ENCODE assay signal across 8 cellular contexts in the genomic region with DNA sequence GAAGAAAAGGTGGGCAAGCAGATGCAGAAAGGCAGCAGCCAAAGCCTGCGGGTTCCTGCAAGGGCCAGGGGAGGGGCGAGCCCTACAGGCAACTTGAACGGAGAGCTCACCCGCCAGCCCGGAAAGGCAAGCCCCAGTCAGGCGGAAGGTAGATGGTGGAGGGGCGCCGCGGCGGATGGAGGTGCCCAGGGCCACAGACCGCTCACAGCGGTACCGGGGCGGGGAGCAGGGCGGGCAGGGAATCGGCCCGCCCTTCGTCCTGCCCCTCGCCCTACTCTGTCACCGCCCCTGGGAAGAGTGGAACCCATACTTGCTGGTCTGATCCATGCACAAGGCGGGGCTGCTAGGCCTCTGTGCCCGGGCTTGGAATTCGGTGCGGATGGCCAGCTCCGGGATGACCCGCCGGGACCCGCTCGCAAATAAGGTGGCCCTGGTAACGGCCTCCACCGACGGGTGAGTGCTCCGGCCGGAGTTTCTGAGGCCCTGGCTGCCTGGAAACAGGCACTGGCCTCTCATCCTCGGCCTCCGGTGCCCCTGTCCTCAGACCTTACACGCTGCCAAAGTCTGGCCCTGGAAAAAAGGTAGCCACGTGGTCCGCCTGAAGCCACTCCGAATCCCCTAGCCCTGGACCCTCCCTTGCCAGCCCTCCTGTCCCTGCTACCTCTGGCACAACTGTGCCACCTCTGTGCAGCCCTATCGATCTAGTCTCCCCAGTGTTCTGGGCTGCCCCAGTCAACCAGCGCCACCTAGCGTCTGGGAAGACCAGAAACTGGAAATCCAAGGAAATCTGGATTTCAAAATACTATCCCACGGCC. TPM values are rescaled to one million over a fixed set of nuclear protein-coding genes. Genes with fewer than 3 reads are reported as not detected.
A peak's percentile ranks its signal among the peaks of the same experiment; 100 is the strongest.
DNase-seq lines count a peak whose midpoint lies in the region; ATAC-seq and TF ChIP-seq lines count a peak whose summit lies in the region.

Gene DHRS4, plus strand, starts transcription at position 307 of the 815 bp plus-strand sequence. Its CDS starts 19 bp downstream, at position 326.

- H3K79me2 ChIP-seq in GM23338 (replicated peaks; ENCODE audit: insufficient read depth), result no peaks in the 10 kb centered on the region

- H4K20me1 ChIP-seq in GM23338 (replicated peaks; ENCODE audit: insufficient read depth), result no peaks in the 10 kb centered on the region

- peak; percentile 87 for TF ChIP-seq CTCF in GM23338 (conservative IDR thresholded peaks at IDR 0.05; ENCODE audit: low read depth in 2 of 2)
- TF ChIP-seq CTCF in LNCAP (IDR thresholded peaks at IDR 0.05), result peak; percentile 80
- TF ChIP-seq CTCF in RWPE1 (conservative IDR thresholded peaks at IDR 0.05; ENCODE audit: low read depth), result peak; percentile 88
- peak; percentile 89 to 96 (median 89) for TF ChIP-seq CTCF in nephron (IDR thresholded peaks at IDR 0.05; ENCODE audit: unreplicated experiment in 3 of 3)

- peak within 1 kb of the TSS; percentile 87 for H3K4me2 ChIP-seq in GM23338

- H3K4me3 ChIP-seq in GM23338, result peak within 1 kb of the TSS; percentile 92

- POLR2A ChIA-PET in RWPE1 (lab: Yijun Ruan, JAX; ENCODE audit: low non-redundant PET), result no interaction called here

- H3K36me3 Mint-ChIP-seq in GM23338 (ENCODE audit: low read depth) (peaks cover 7% of the 10 kb centered on the region; the same call in 2 of the 3 replicates), nephron (ENCODE audit: low read depth) (peaks cover 31% of the 10 kb centered on the region)
- H3K36me3 Mint-ChIP-seq in activated T-helper 17 cell treated with anti-CD3 and anti-CD28 coated beads, Interleukin-2, amount 50 U/mL, for 72 hours (ENCODE audit: low read depth), result peaks cover 9% of the 10 kb centered on the region
- H3K36me3 Mint-ChIP-seq in stimulated activated naive CD8-positive, alpha-beta T cell treated with anti-CD3 and anti-CD28 coated beads, Interleukin-15, Interleukin-2, amounts not matched to agents 100 ng/mL and 50 ng/mL, for 24 hours (ENCODE audit: low read depth), result peaks cover 20% of the 10 kb centered on the region

- no peaks in the 10 kb centered on the region for H3K36me3 ChIP-seq in GM23338 (ENCODE audit: insufficient read depth)

- H3K27ac ChIP-seq in GM23338 (ENCODE audit: low read depth) (peak within 1 kb of the TSS; percentile 69; the same call in 1 of the 2 replicates), RWPE1 (peak within 1 kb of the TSS; percentile 85)

- H3K27me3 ChIP-seq in GM23338 (ENCODE audit: insufficient read depth), result no peaks in the 10 kb centered on the region

- H3K9me2 ChIP-seq in GM23338 (ENCODE audit: insufficient read depth), result no peaks in the 10 kb centered on the region

- ATAC-seq in GM23338, result peak; percentile 97
- ATAC-seq in activated T-helper 17 cell treated with anti-CD3 and anti-CD28 coated beads, Interleukin-2, amount 50 U/mL, for 72 hours (replicated peaks), result peak; percentile 94

- H3K27me3 Mint-ChIP-seq in GM23338 (ENCODE audit: insufficient read depth, low read depth, poor library complexity), result peaks cover 15% of the 10 kb centered on the region
- no peaks in the 10 kb centered on the region for H3K27me3 Mint-ChIP-seq in activated T-helper 17 cell treated with anti-CD3 and anti-CD28 coated beads, Interleukin-2, amount 50 U/mL, for 72 hours
- H3K27me3 Mint-ChIP-seq in nephron (ENCODE audit: low read depth), result peaks cover 7% of the 10 kb centered on the region
- H3K27me3 Mint-ChIP-seq in stimulated activated naive CD8-positive, alpha-beta T cell treated with anti-CD3 and anti-CD28 coated beads, Interleukin-15, Interleukin-2, amounts not matched to agents 100 ng/mL and 50 ng/mL, for 24 hours, result no peaks in the 10 kb centered on the region

- peaks cover 11% of the 10 kb centered on the region; the same call in 1 of the 2 replicates for H3K4me1 ChIP-seq in GM23338 (ENCODE audit: insufficient read depth)

- H3K9me3 Mint-ChIP-seq in GM23338, result peaks cover 4% of the 10 kb centered on the region
- no peaks in the 10 kb centered on the region for H3K9me3 Mint-ChIP-seq in activated T-helper 17 cell treated with anti-CD3 and anti-CD28 coated beads, Interleukin-2, amount 50 U/mL, for 72 hours
- peaks cover 10% of the 10 kb centered on the region for H3K9me3 Mint-ChIP-seq in nephron
- H3K9me3 Mint-ChIP-seq in stimulated activated naive CD8-positive, alpha-beta T cell treated with anti-CD3 and anti-CD28 coated beads, Interleukin-15, Interleukin-2, amounts not matched to agents 100 ng/mL and 50 ng/mL, for 24 hours, result no peaks in the 10 kb centered on the region

- H3K27ac Mint-ChIP-seq in GM23338, result peak within 1 kb of the TSS; percentile 96
- peak within 1 kb of the TSS; percentile 93 for H3K27ac Mint-ChIP-seq in activated T-helper 17 cell treated with anti-CD3 and anti-CD28 coated beads, Interleukin-2, amount 50 U/mL, for 72 hours
- peak within 1 kb of the TSS; percentile 99 to 100 (median 99) for H3K27ac Mint-ChIP-seq in nephron
- peak within 1 kb of the TSS; percentile 95 for H3K27ac Mint-ChIP-seq in stimulated activated naive CD8-positive, alpha-beta T cell treated with anti-CD3 and anti-CD28 coated beads, Interleukin-15, Interleukin-2, amounts not matched to agents 100 ng/mL and 50 ng/mL, for 24 hours

- H3K4me1 Mint-ChIP-seq in GM23338 (peaks cover 26% of the 10 kb centered on the region), nephron (peaks cover 28% of the 10 kb centered on the region)
- H3K4me1 Mint-ChIP-seq in activated T-helper 17 cell treated with anti-CD3 and anti-CD28 coated beads, Interleukin-2, amount 50 U/mL, for 72 hours, result peaks cover 5% of the 10 kb centered on the region
- H3K4me1 Mint-ChIP-seq in stimulated activated naive CD8-positive, alpha-beta T cell treated with anti-CD3 and anti-CD28 coated beads, Interleukin-15, Interleukin-2, amounts not matched to agents 100 ng/mL and 50 ng/mL, for 24 hours (ENCODE audit: low read depth), result peaks cover 28% of the 10 kb centered on the region

- peak within 1 kb of the TSS; percentile 94 for H2AFZ ChIP-seq in GM23338

- DNase-seq in EL (peak; percentile 87), GM23338 (ENCODE audit: low spot score) (peak; percentile 86), RWPE1 (ENCODE audit: low spot score) (peak; percentile 79), fibroblast of peridontal ligament (ENCODE audit: extremely low read depth) (peak; percentile 78)

- H3K4me3 Mint-ChIP-seq in GM23338 (peak within 1 kb of the TSS; percentile 97), nephron (peak within 1 kb of the TSS; percentile 95 to 100 (median 98))
- peak within 1 kb of the TSS; percentile 95 for H3K4me3 Mint-ChIP-seq in activated T-helper 17 cell treated with anti-CD3 and anti-CD28 coated beads, Interleukin-2, amount 50 U/mL, for 72 hours
- H3K4me3 Mint-ChIP-seq in stimulated activated naive CD8-positive, alpha-beta T cell treated with anti-CD3 and anti-CD28 coated beads, Interleukin-15, Interleukin-2, amounts not matched to agents 100 ng/mL and 50 ng/mL, for 24 hours, result peak within 1 kb of the TSS; percentile 99

- CTCF ChIA-PET in RWPE1 (lab: Yijun Ruan, JAX), result interaction anchor here (0.6 to 0.7 kb wide), 2 partner anchors 20 to 242 kb away, joined by 3 read pairs; no protein-coding TSS in a partner anchor

- H3F3A ChIP-seq in GM23338 (replicated peaks; ENCODE audit: low read depth), result no peaks in the 10 kb centered on the region

TF ChIP-seq in GM23338, 12 proteins besides CTCF, POLR2A, EP300 and RAD21:
- TF ChIP-seq POLR2AphosphoS5 (IDR thresholded peaks at IDR 0.05; ENCODE audit: low read depth) (peak; percentile 78), ZNF114 (CRISPR knock-in tag; IDR thresholded peaks at IDR 0.05) (no peak)

RNA-seq across cellular contexts. Expression of gene DHRS4, which starts in this region (rescaled TPM):
- total RNA-seq in GM23338 (2014; rRNA removed; shearing (Covaris generic)), result 15.1 and 16.6 TPM in 2 replicates
- 16.7 and 18.4 TPM in 2 replicates for polyA plus RNA-seq in GM23338 (2016; fragmentation: Nextera tagmentation; extraction: Ambion mirVana)
- 10 to 100 TPM; 14.6 to 15.0 TPM for total RNA-seq in activated T-helper 17 cell treated with anti-CD3 and anti-CD28 coated beads, Interleukin-2, amount 50 U/mL, for 72 hours

Comparison
In these comparisons a context has a peak if more than half of its experiments do, and no peak if none do; other contexts are left out.
1. Peak in every context shown above with its lines: DNase-seq, ATAC-seq, H3K4me3 ChIP-seq and H3K27ac ChIP-seq.